ENCODE assay signal across 8 cellular contexts in genomic region chr12:124392271-124392990, GRCh38.
DNase-seq lines count a peak whose midpoint lies in the region; ATAC-seq and TF ChIP-seq lines count a peak whose summit lies in the region.

No MANE protein-coding gene starts in this region.

- POLR2A ChIA-PET in naive thymus-derived CD8-positive, alpha-beta T cell (lab: Charles Lee): no interaction called here

- no peak overlapping the region for H3K27ac Mint-ChIP-seq in activated naive CD4-positive, alpha-beta T cell treated with anti-CD3 and anti-CD28 coated beads, Interleukin-2, amount 50 U/mL, for 24 hours
- H3K27ac Mint-ChIP-seq in activated naive CD4-positive, alpha-beta T cell treated with anti-CD3 and anti-CD28 coated beads, Interleukin-2, amount 10 ng/mL, durations not matched to agents 7 days and 5 days: no peak overlapping the region
- peak overlapping the region; percentile 66 for H3K27ac Mint-ChIP-seq in endodermal cell
- peak overlapping the region; percentile 44 to 94 (median 83) for H3K27ac Mint-ChIP-seq in naive thymus-derived CD8-positive, alpha-beta T cell

- peak; percentile 31 for TF ChIP-seq CTCF in endodermal cell (conservative IDR thresholded peaks at IDR 0.05)

- peak in 1 of 2 donors; percentile 3 for ATAC-seq in naive thymus-derived CD8-positive, alpha-beta T cell
- ATAC-seq in GM18502 (IDR thresholded peaks at IDR 0.05; ENCODE audit: poor library complexity, unreplicated experiment) (no peak), HG03439 (IDR thresholded peaks at IDR 0.05; ENCODE audit: unreplicated experiment) (no peak), GM21447 (IDR thresholded peaks at IDR 0.05; ENCODE audit: unreplicated experiment) (no peak)

- peaks cover 8% of the 10 kb centered on the region for H3K4me1 ChIP-seq in endodermal cell (ENCODE audit: control insufficient read depth, insufficient read depth, low read length)

- no peaks in the 10 kb centered on the region for H3K27me3 ChIP-seq in endodermal cell (ENCODE audit: control insufficient read depth, insufficient read depth, low read length, poor library complexity, severe bottlenecking)

- H3K4me3 Mint-ChIP-seq in activated naive CD4-positive, alpha-beta T cell treated with anti-CD3 and anti-CD28 coated beads, Interleukin-2, amount 50 U/mL, for 24 hours: peak overlapping the region; percentile 30
- H3K4me3 Mint-ChIP-seq in activated naive CD4-positive, alpha-beta T cell treated with anti-CD3 and anti-CD28 coated beads, Interleukin-2, amount 10 ng/mL, durations not matched to agents 7 days and 5 days: no peak overlapping the region
- H3K4me3 Mint-ChIP-seq in endodermal cell: no peak overlapping the region
- H3K4me3 Mint-ChIP-seq in naive thymus-derived CD8-positive, alpha-beta T cell: peak overlapping the region in 4 of 10 donors; percentile 1 to 56 (median 33)

- H3K27ac ChIP-seq in endodermal cell (ENCODE audit: low read depth, low read length): peak overlapping the region; percentile 83

- 65 to 74% methylated on average over 9 to 21 of the region's 21 CpGs for WGBS in endodermal cell (ENCODE audit: insufficient coverage in 1 of 2, insufficient read length in 1 of 2), 2 experiments

- H3K9ac ChIP-seq in endodermal cell (ENCODE audit: extremely low read depth, low read length, poor library complexity, severe bottlenecking): no peak overlapping the region

- no peaks in the 10 kb centered on the region for H3K36me3 Mint-ChIP-seq in activated naive CD4-positive, alpha-beta T cell treated with anti-CD3 and anti-CD28 coated beads, Interleukin-2, amount 50 U/mL, for 24 hours
- peaks cover 9% of the 10 kb centered on the region for H3K36me3 Mint-ChIP-seq in activated naive CD4-positive, alpha-beta T cell treated with anti-CD3 and anti-CD28 coated beads, Interleukin-2, amount 10 ng/mL, durations not matched to agents 7 days and 5 days
- H3K36me3 Mint-ChIP-seq in endodermal cell (ENCODE audit: low read depth): peaks cover 20% of the 10 kb centered on the region
- H3K36me3 Mint-ChIP-seq in naive thymus-derived CD8-positive, alpha-beta T cell: peaks cover 0 to 19% (median 0%) of the 10 kb centered on the region in 3 donors

- peaks cover 28% of the 10 kb centered on the region for H3K4me1 Mint-ChIP-seq in activated naive CD4-positive, alpha-beta T cell treated with anti-CD3 and anti-CD28 coated beads, Interleukin-2, amount 50 U/mL, for 24 hours
- peaks cover 36% of the 10 kb centered on the region for H3K4me1 Mint-ChIP-seq in activated naive CD4-positive, alpha-beta T cell treated with anti-CD3 and anti-CD28 coated beads, Interleukin-2, amount 10 ng/mL, durations not matched to agents 7 days and 5 days
- peaks cover 3% of the 10 kb centered on the region for H3K4me1 Mint-ChIP-seq in endodermal cell
- peaks cover 17 to 49% (median 43%) of the 10 kb centered on the region in 4 donors for H3K4me1 Mint-ChIP-seq in naive thymus-derived CD8-positive, alpha-beta T cell

- no peaks in the 10 kb centered on the region for H3K9me3 Mint-ChIP-seq in activated naive CD4-positive, alpha-beta T cell treated with anti-CD3 and anti-CD28 coated beads, Interleukin-2, amount 50 U/mL, for 24 hours
- no peaks in the 10 kb centered on the region for H3K9me3 Mint-ChIP-seq in activated naive CD4-positive, alpha-beta T cell treated with anti-CD3 and anti-CD28 coated beads, Interleukin-2, amount 10 ng/mL, durations not matched to agents 7 days and 5 days
- no peaks in the 10 kb centered on the region for H3K9me3 Mint-ChIP-seq in endodermal cell
- no peaks in the 10 kb centered on the region for H3K9me3 Mint-ChIP-seq in naive thymus-derived CD8-positive, alpha-beta T cell

- no peak overlapping the region for H3K4me3 ChIP-seq in endodermal cell (ENCODE audit: low read length)

- CTCF ChIA-PET in activated naive CD4-positive, alpha-beta T cell treated with anti-CD3 and anti-CD28 coated beads, Interleukin-2, amount 10 ng/mL, durations not matched to agents 7 days and 5 days (lab: Charles Lee): interaction anchor here (0.9 kb wide), 1 partner anchor 117 kb away, joined by 3 read pairs; no protein-coding TSS in a partner anchor

- peaks cover 18% of the 10 kb centered on the region for H3K36me3 ChIP-seq in endodermal cell (ENCODE audit: control insufficient read depth, insufficient read depth, low read length)

- no peak for DNase-seq in activated naive CD4-positive, alpha-beta T cell treated with anti-CD3 and anti-CD28 coated beads, Interleukin-2, amount 10 ng/mL, durations not matched to agents 7 days and 5 days
- peak; percentile 9 for DNase-seq in OCI-M1 (lab: John Stamatoyannopoulos, UW)
- peak; percentile 94 for DNase-seq in endodermal cell
- DNase-seq in naive thymus-derived CD8-positive, alpha-beta T cell: no peak

- H3K9me3 ChIP-seq in endodermal cell (ENCODE audit: control insufficient read depth, low read length): no peaks in the 10 kb centered on the region

- no peaks in the 10 kb centered on the region for H3K27me3 Mint-ChIP-seq in activated naive CD4-positive, alpha-beta T cell treated with anti-CD3 and anti-CD28 coated beads, Interleukin-2, amount 50 U/mL, for 24 hours
- H3K27me3 Mint-ChIP-seq in activated naive CD4-positive, alpha-beta T cell treated with anti-CD3 and anti-CD28 coated beads, Interleukin-2, amount 10 ng/mL, durations not matched to agents 7 days and 5 days: peaks cover 4% of the 10 kb centered on the region
- no peaks in the 10 kb centered on the region for H3K27me3 Mint-ChIP-seq in endodermal cell (ENCODE audit: insufficient read depth)
- H3K27me3 Mint-ChIP-seq in naive thymus-derived CD8-positive, alpha-beta T cell: no peaks in the 10 kb centered on the region

Comparison
In these comparisons a context has a peak if more than half of its experiments do, and no peak if none do; other contexts are left out.
1. H3K27ac Mint-ChIP-seq: peak in endodermal cell (single experiment) and naive thymus-derived CD8-positive, alpha-beta T cell (10 of 10); none in activated naive CD4-positive, alpha-beta T cell treated with anti-CD3 and anti-CD28 coated beads, Interleukin-2, amount 50 U/mL, for 24 hours (single experiment) and activated naive CD4-positive, alpha-beta T cell treated with anti-CD3 and anti-CD28 coated beads, Interleukin-2, amount 10 ng/mL, durations not matched to agents 7 days and 5 days (single experiment).
2. DNase-seq: peak in OCI-M1 (single experiment) and endodermal cell (single experiment); none in activated naive CD4-positive, alpha-beta T cell treated with anti-CD3 and anti-CD28 coated beads, Interleukin-2, amount 10 ng/mL, durations not matched to agents 7 days and 5 days (single experiment) and naive thymus-derived CD8-positive, alpha-beta T cell (0 of 10).